Comparison of ENCODE assay signal across 24 cellular contexts in genomic region chr14:101256266-101256665, GRCh38.
"Had no signal": no experiment of that assay in that cellular context is flagged by ENCODE, and none has a peak within 500 bp of the region (broad histone marks: within the 10 kb centered on the region; RNA-seq: fewer than 3 reads in every experiment).

No MANE protein-coding gene starts in this region.

- DNase-seq: activated CD4-positive, alpha-beta T cell treated with anti-CD3 and anti-CD28 coated beads for 4 hours; activated CD4-positive, alpha-beta T cell treated with anti-CD3 and anti-CD28 coated beads, Interleukin-2, amount 50 U/mL, for 48 hours; activated CD8-positive, alpha-beta memory T cell treated with anti-CD3 and anti-CD28 coated beads, Interleukin-2, amount 10 ng/mL, durations not matched to agents 7 days and 5 days; activated effector memory CD4-positive, alpha-beta T cell treated with anti-CD3 and anti-CD28 coated beads, Interleukin-2, amount 50 U/mL, for 16 hours; activated naive CD4-positive, alpha-beta T cell treated with Interleukin-2 at 50 U/mL for 16 hours; activated naive CD8-positive, alpha-beta T cell treated with anti-CD3 and anti-CD28 coated beads, Interleukin-2, amount 50 U/mL, for 24 hours; activated T-cell treated with anti-CD3 and anti-CD28 coated beads, Interleukin-2, amount 50 U/mL, for 4 hours; amniotic stem cell; body of pancreas; Karpas-422; MM.1S; NCI-H1105; NCI-H1436 treated with DMSO at 0.1 percent for 48 hours; NCI-H187; NCI-H2081; NCI-H510A treated with DMSO at 0.1 percent for 48 hours; NCI-H69; Peyer's patch; Right ventricle myocardium superior; SJCRH30 had no signal

- H3K4me3 ChIP-seq: ascending aorta, body of pancreas, Peyer's patch, SJCRH30 had no signal

- H3K9me3 ChIP-seq: ascending aorta, body of pancreas, Peyer's patch, SJCRH30 had no signal

- H3K27ac ChIP-seq: ascending aorta, body of pancreas, Peyer's patch, RWPE1, SJCRH30 had no signal

- H3K27me3 ChIP-seq: ascending aorta, body of pancreas, Peyer's patch had no signal

- H3K4me1 ChIP-seq: ascending aorta, body of pancreas, Peyer's patch, SJCRH30 had no signal

- ATAC-seq: activated CD4-positive, CD25-positive, alpha-beta regulatory T cell treated with anti-CD3 and anti-CD28 coated beads, Interleukin-2, amount 50 U/mL, for 24 hours; activated CD8-positive, alpha-beta memory T cell treated with anti-CD3 and anti-CD28 coated beads, Interleukin-2, amount 10 ng/mL, durations not matched to agents 7 days and 5 days; activated naive CD4-positive, alpha-beta T cell treated with anti-CD3 and anti-CD28 coated beads, Interleukin-2, amount 50 U/mL, for 72 hours; activated naive CD8-positive, alpha-beta T cell treated with anti-CD3 and anti-CD28 coated beads, Interleukin-2, amount 50 U/mL, for 24 hours; activated T-cell treated with anti-CD3 and anti-CD28 coated beads, Interleukin-2, amount 50 U/mL, for 4 hours; body of pancreas had no signal

- H3K36me3 ChIP-seq: ascending aorta, Peyer's patch, SJCRH30 had no signal
